In the genomic region with DNA sequence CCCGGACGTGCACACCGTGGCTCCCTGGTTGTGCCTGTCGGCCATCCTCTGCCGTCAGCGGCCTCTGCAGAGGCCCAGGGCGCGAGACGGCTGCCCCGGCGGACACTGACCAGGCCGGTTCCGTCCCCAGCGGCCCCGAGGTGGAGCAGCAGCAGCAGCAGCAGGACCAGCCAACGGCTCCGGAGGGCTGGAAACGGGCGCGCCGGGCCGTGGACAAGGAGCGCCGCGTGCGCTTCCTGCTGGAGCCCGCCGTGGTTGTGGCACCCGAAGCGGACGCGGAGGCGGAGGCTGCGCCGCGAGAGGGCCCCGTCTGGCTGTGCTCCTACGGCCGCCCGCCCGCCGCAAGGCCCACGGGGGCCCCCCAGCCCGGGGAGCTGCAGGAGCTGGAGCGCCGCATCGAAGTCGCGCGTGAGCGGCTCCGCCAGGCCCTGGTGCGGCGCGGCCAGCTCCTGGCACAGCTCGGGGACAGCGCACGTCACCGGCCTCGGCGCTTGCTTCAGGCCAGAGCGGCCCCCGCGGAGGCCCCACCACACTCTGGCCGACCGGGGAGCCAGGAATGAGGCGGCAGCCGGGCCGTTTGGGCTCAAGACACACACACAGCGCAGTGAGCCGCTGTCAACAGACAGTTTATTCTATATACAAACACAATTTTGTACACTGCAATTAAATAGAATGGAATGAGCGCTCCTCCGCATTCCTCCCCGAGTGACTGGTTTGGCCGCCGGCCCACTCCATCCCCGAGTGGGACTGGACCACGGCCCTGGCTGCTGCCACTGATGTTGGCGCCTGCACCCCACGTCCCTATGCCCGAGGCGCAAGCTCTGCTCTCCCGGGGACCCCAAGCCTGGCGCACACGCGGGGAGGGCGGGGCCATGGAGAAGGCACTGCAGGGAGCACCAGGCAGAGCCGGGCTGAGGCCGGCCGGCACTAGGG, we compare ENCODE assay signal across 12 cellular contexts. TPM values are rescaled to one million over a fixed set of nuclear protein-coding genes. Genes with fewer than 3 reads are reported as not detected.
DNase-seq lines count a peak whose midpoint lies in the region; ATAC-seq and TF ChIP-seq lines count a peak whose summit lies in the region.
"Had no signal": no experiment of that assay in that cellular context is flagged by ENCODE, and none has a peak within 500 bp of the region (broad histone marks: within the 10 kb centered on the region; RNA-seq: fewer than 3 reads in every experiment).

No MANE protein-coding gene starts in this region.

- H3K4me2 ChIP-seq in OCI-LY7 (ENCODE audit: low read length), result no peak overlapping the region

- H4K20me1 ChIP-seq in OCI-LY7 (ENCODE audit: insufficient read depth, low read length), result no peaks in the 10 kb centered on the region

- POLR2A ChIA-PET in OCI-LY7 (lab: Charles Lee), result no interaction called here

- TSS peak; percentile 92 for BruUV-seq in OCI-LY7 (replicated peaks; lab: Mats Ljungman, UMichigan)

- no peaks in the 10 kb centered on the region for H3K4me1 ChIP-seq in OCI-LY7 (ENCODE audit: insufficient read depth, low read length, poor library complexity, severe bottlenecking)

- H3K9me3 ChIP-seq in OCI-LY7 (ENCODE audit: low read length), result no peaks in the 10 kb centered on the region

- no peak overlapping the region for H3K4me3 ChIP-seq in OCI-LY7 (ENCODE audit: low read depth, low read length, poor library complexity, severe bottlenecking)
- no peak overlapping the region for H3K4me3 ChIP-seq in fibroblast of villous mesenchyme (ENCODE audit: low read depth, low read length)

- CTCF ChIA-PET in OCI-LY7 (lab: Charles Lee; ENCODE audit: unreplicated experiment), result no interaction called here

- intact Hi-C loops in OCI-LY7 (cut with micrococcal nuclease; ENCODE audit: unreplicated experiment), result no loop called here

- H3K36me3 ChIP-seq in OCI-LY7 (ENCODE audit: insufficient read depth, low read length), result peaks cover 70% of the 10 kb centered on the region

- H2AFZ ChIP-seq in OCI-LY7 (ENCODE audit: low read length), result no peak overlapping the region

- DNase-seq in OCI-LY7 (ENCODE audit: low spot score), result no peak
- DNase-seq in fibroblast of villous mesenchyme (ENCODE audit: low read depth), result peak; percentile 86
- DNase-seq in superior temporal gyrus (ENCODE audit: extremely low spot score), result peak; percentile 8
- DNase-seq in amniotic stem cell (lab: John Stamatoyannopoulos, UW), result no peak
- no peak for DNase-seq in activated T-cell treated with anti-CD3 and anti-CD28 coated beads for 4 hours
- DNase-seq: activated naive CD8-positive, alpha-beta T cell treated with anti-CD3 and anti-CD28 coated beads, Interleukin-2, amount 50 U/mL, for 24 hours; CD4-positive, alpha-beta memory T cell; NCI-H1694 treated with DMSO at 0.1 percent for 48 hours; nephron progenitor cell; SHP77 treated with DMSO at 0.1 percent for 48 hours had no signal

- H3K27ac ChIP-seq in OCI-LY7 (ENCODE audit: low read depth, low read length, poor library complexity, severe bottlenecking), result no peak overlapping the region

- ATAC-seq in HG02884 (IDR thresholded peaks at IDR 0.05; ENCODE audit: unreplicated experiment), result no peak
- ATAC-seq: activated naive CD8-positive, alpha-beta T cell treated with anti-CD3 and anti-CD28 coated beads, Interleukin-2, amount 50 U/mL, for 24 hours had no signal

- TF ChIP-seq CTCF in OCI-LY7 (conservative IDR thresholded peaks at IDR 0.05; ENCODE audit: low read length), result no peak
- TF ChIP-seq CTCF in fibroblast of villous mesenchyme (IDR thresholded peaks at IDR 0.05; ENCODE audit: insufficient read depth, low read depth, low read length), result no peak

- H3K9me2 ChIP-seq in OCI-LY7 (ENCODE audit: insufficient read depth, low read length), result no peaks in the 10 kb centered on the region

- H3K79me2 ChIP-seq in OCI-LY7 (ENCODE audit: insufficient read depth, low read depth, low read length), result no peaks in the 10 kb centered on the region

RNA-seq across cellular contexts. Expression of a gene that starts 9.1 kb away (rescaled TPM):
- total RNA-seq in OCI-LY7 (2014; rRNA removed; shearing (Covaris generic)), result 0.05 TPM in 1 of 2 replicates, not detected in the other
- total RNA-seq in OCI-LY7 (2022) (not detected in 2 replicates), fibroblast of villous mesenchyme (under 0.01 TPM in 2 replicates)
- total RNA-seq: CD4-positive, alpha-beta memory T cell had no signal

RNA-seq across cellular contexts. Expression of a gene that starts 11.6 kb away (rescaled TPM):
- total RNA-seq in OCI-LY7 (2014; rRNA removed; shearing (Covaris generic)), result 131 and 169 TPM in 2 replicates
- total RNA-seq in OCI-LY7 (2022) (195 and 204 TPM in 2 replicates), fibroblast of villous mesenchyme (79.2 and 84.6 TPM in 2 replicates)

RNA-seq across cellular contexts. Expression of a gene that starts 12.0 kb away (rescaled TPM):
- total RNA-seq in OCI-LY7 (2014; rRNA removed; shearing (Covaris generic)), result not detected in 2 replicates
- total RNA-seq in OCI-LY7 (2022), result not detected in 2 replicates
- total RNA-seq in fibroblast of villous mesenchyme, result not detected in 2 replicates
- total RNA-seq: CD4-positive, alpha-beta memory T cell; temporal lobe had no signal

RNA-seq across cellular contexts. Expression of a gene that starts 17.1 kb away (rescaled TPM):
- 51.5 and 73.7 TPM in 2 replicates for total RNA-seq in OCI-LY7 (2014; rRNA removed; shearing (Covaris generic))
- total RNA-seq in OCI-LY7 (2022) (126 and 127 TPM in 2 replicates), fibroblast of villous mesenchyme (508 and 544 TPM in 2 replicates)

RNA-seq across cellular contexts. Expression of a gene that starts 25.2 kb away (rescaled TPM):
- total RNA-seq in OCI-LY7 (2014; rRNA removed; shearing (Covaris generic)), result 61.6 and 74.7 TPM in 2 replicates
- total RNA-seq in OCI-LY7 (2022) (38.4 and 51.4 TPM in 2 replicates), fibroblast of villous mesenchyme (49.7 and 77.3 TPM in 2 replicates)

Comparison
In these comparisons a context has a peak if more than half of its experiments do, and no peak if none do; other contexts are left out.
1. DNase-seq: peak in fibroblast of villous mesenchyme (single experiment) and superior temporal gyrus (single experiment); none in OCI-LY7 (single experiment), amniotic stem cell (single experiment) and activated T-cell treated with anti-CD3 and anti-CD28 coated beads for 4 hours (single experiment).